14 cellular contexts compared by ENCODE assay signal in the genomic region with DNA sequence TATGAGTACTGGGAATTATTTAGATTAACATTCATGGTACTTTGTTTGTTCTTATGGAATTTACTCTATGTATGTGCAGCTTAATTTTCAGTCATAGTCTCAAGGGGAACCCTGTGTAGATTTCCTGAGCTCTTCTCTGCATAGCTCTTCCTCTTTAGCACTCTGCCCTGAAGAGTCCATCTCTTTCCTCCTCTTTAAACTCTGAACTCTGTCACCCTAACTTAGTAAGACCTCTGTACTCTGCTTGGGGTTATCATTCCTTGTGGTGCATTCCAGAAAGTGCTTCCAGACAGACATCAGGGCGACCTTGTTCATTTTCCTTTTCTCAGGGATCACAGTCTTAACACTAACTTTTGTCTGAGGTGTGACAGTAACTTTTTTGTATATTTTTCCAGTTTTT.
DNase-seq lines count a peak whose midpoint lies in the region; TF ChIP-seq lines count a peak whose summit lies in the region.
"Had no signal": no experiment of that assay in that cellular context is flagged by ENCODE, and none has a peak within 500 bp of the region (broad histone marks: within the 10 kb centered on the region; RNA-seq: fewer than 3 reads in every experiment).

No MANE protein-coding gene starts in this region.

- H3K27ac ChIP-seq in hepatocyte, result peak overlapping the region; percentile 60
- peak overlapping the region; percentile 68 to 78 for H3K27ac ChIP-seq in uterus

- no peaks in the 10 kb centered on the region for H3K9me2 ChIP-seq in hepatocyte (replicated peaks; ENCODE audit: insufficient read depth)

- 87% methylated on average over 1 of the region's 1 CpG for WGBS in hepatocyte (ENCODE audit: low lambda C conversion rate, missing lambda C conversion rate)

- no peaks in the 10 kb centered on the region for H4K20me1 ChIP-seq in hepatocyte (ENCODE audit: insufficient read depth, poor library complexity, severe bottlenecking)

- H3K36me3 Mint-ChIP-seq in nephron (ENCODE audit: low read depth), result no peaks in the 10 kb centered on the region
- H3K36me3 Mint-ChIP-seq: CD8-positive, alpha-beta T cell had no signal

- no peak overlapping the region for H3K4me3 Mint-ChIP-seq in nephron
- H3K4me3 Mint-ChIP-seq: CD8-positive, alpha-beta T cell had no signal

- H3K4me2 ChIP-seq in hepatocyte, result no peak overlapping the region

- H3K27ac Mint-ChIP-seq in nephron, result peak overlapping the region; percentile 53 to 95 (median 92)
- H3K27ac Mint-ChIP-seq: CD8-positive, alpha-beta T cell had no signal

- H3K36me3 ChIP-seq in hepatocyte (replicated peaks; ENCODE audit: insufficient read depth, low read depth), result no peaks in the 10 kb centered on the region
- H3K36me3 ChIP-seq in uterus, result no peaks in the 10 kb centered on the region

- H3K9me3 ChIP-seq in hepatocyte (ENCODE audit: low read depth) (no peaks in the 10 kb centered on the region), uterus (no peaks in the 10 kb centered on the region)

- no peak overlapping the region for H2AFZ ChIP-seq in hepatocyte

- TF ChIP-seq POLR2A in uterus (IDR thresholded peaks at IDR 0.05), result no peak

- peaks cover 26% of the 10 kb centered on the region for H3K4me1 Mint-ChIP-seq in nephron

- H3K4me1 ChIP-seq in hepatocyte (ENCODE audit: insufficient read depth), result peaks cover 24% of the 10 kb centered on the region
- peaks cover 0 to 5% of the 10 kb centered on the region in 2 donors for H3K4me1 ChIP-seq in uterus

- intact Hi-C loops in uterus (cut with DNase I; ENCODE audit: low total_unique reads), result no loop called here

- H3K79me2 ChIP-seq in hepatocyte, result no peaks in the 10 kb centered on the region

- no peak for TF ChIP-seq CTCF in hepatocyte (IDR thresholded peaks at IDR 0.05; ENCODE audit: poor library complexity)
- no peak for TF ChIP-seq CTCF in nephron (IDR thresholded peaks at IDR 0.05; ENCODE audit: unreplicated experiment in 3 of 3)
- no peak for TF ChIP-seq CTCF in uterus (IDR thresholded peaks at IDR 0.05)

- H3K27me3 ChIP-seq in hepatocyte (no peaks in the 10 kb centered on the region), uterus (no peaks in the 10 kb centered on the region)

- no peaks in the 10 kb centered on the region for H3K27me3 Mint-ChIP-seq in nephron (ENCODE audit: low read depth)

- no peak overlapping the region for H3K4me3 ChIP-seq in hepatocyte
- no peak overlapping the region for H3K4me3 ChIP-seq in uterus

- H3K9me3 Mint-ChIP-seq in nephron, result peaks cover 10% of the 10 kb centered on the region
- H3K9me3 Mint-ChIP-seq: CD8-positive, alpha-beta T cell had no signal

- DNase-seq in LHCN-M2 (ENCODE audit: low read depth) (peak; percentile 9), hepatocyte (ENCODE audit: low spot score) (no peak), uterus (no peak), NCI-H1105 (lab: John Stamatoyannopoulos, UW) (no peak), NCI-H146 treated with DMSO at 0.1 percent for 48 hours (lab: John Stamatoyannopoulos, UW; ENCODE audit: unreplicated experiment) (no peak)
- DNase-seq in activated T-cell treated with anti-CD3 and anti-CD28 coated beads, Interleukin-2, amount 50 U/mL, for 48 hours, result no peak
- DNase-seq in stimulated activated CD4-positive, alpha-beta T cell treated with anti-CD3 and anti-CD28 coated beads, Interleukin-4, amount 100 ng/mL, for 4 hours, result no peak
- DNase-seq: CD8-positive, alpha-beta T cell; GOT3; NCI-H1417 treated with DMSO at 0.1 percent for 48 hours; NCI-H2081 treated with DMSO at 0.1 percent for 48 hours; NCI-H345; NCI-H69 had no signal
